ENCODE assay signal across 8 cellular contexts in the genomic region with DNA sequence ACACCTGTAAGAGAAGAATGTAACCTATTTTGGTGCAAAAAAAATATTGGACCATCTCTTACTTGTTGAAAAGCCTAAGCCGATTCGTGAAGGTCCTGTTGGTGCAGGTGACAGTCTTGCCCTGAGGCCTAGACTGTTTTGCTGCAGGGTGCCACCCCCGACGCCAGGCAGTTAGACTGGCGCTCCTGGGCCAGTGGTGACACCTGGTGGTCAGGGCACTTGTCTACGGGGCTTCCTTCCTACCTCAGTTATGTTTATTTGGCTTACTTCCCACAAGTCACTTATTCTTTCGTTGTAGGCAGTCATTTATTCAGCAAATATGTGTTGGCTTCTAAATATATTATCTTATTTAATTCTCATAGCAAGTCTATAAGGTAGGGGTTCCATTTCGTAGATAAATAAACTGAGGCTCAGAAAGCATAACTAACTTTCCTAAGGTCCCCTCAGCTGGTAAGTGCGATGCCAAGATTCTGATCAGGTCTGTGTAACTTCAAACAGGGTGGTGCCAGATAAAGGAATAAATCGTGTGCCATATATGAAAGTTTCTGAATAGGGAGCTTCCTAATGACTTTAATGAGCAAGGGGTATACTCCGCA. TPM values are rescaled to one million over a fixed set of nuclear protein-coding genes. Genes with fewer than 3 reads are reported as not detected.
DNase-seq lines count a peak whose midpoint lies in the region; ATAC-seq and TF ChIP-seq lines count a peak whose summit lies in the region.

No MANE protein-coding gene starts in this region.

- peak; percentile 37 for DNase-seq in G401 (ENCODE audit: low spot score)
- peak; percentile 53 for DNase-seq in KG1 (lab: John Stamatoyannopoulos, UW)
- peak; percentile 58 for DNase-seq in SK-N-DZ (ENCODE audit: low spot score)
- peak; percentile 84 for DNase-seq in activated gamma-delta T cell treated with Interleukin-2 at 50 U/mL for 16 hours
- DNase-seq in left ventricle myocardium inferior: peak; percentile 38
- DNase-seq in stimulated activated CD4-positive, alpha-beta T cell treated with anti-CD3 and anti-CD28 coated beads, Interleukin-12 subunit alpha, Interleukin-12 subunit beta, amount 100 ng/mL, for 48 hours (ENCODE audit: low read depth in 2 of 3, low spot score in 1 of 3): peak; percentile 70 to 72 (median 71)
- DNase-seq in hepatic stellate cell (ENCODE audit: low spot score): no peak

- H3K4me1 ChIP-seq in left ventricle myocardium inferior: peaks cover 26% of the 10 kb centered on the region

- H3K4me3 ChIP-seq in left ventricle myocardium inferior: peak overlapping the region; percentile 78

- no peaks in the 10 kb centered on the region for H3K9me3 ChIP-seq in left ventricle myocardium inferior (replicated peaks)

- peak; percentile 46 for ATAC-seq in GM21723 (IDR thresholded peaks at IDR 0.05; ENCODE audit: unreplicated experiment)

- in situ Hi-C loops in G401 (cut with HindIII; ENCODE audit: low sequenced_read_pairs): no loop called here

- H3K36me3 ChIP-seq in left ventricle myocardium inferior: no peaks in the 10 kb centered on the region

- H3K27me3 ChIP-seq in left ventricle myocardium inferior (ENCODE audit: low read depth): no peaks in the 10 kb centered on the region

- peak; percentile 41 for TF ChIP-seq CTCF in left ventricle myocardium inferior (IDR thresholded peaks at IDR 0.05; ENCODE audit: borderline replicate concordance)

- intact Hi-C loops in left ventricle myocardium inferior (cut with micrococcal nuclease): no loop called here

- no peak overlapping the region for H3K27ac ChIP-seq in left ventricle myocardium inferior (replicated peaks)

RNA-seq across cellular contexts. Expression of a gene that starts 1.9 kb away (rescaled TPM):
- 14.7 and 16.5 TPM in 2 replicates for total RNA-seq in G401 (2014; rRNA removed; shearing (Covaris generic))
- polyA plus RNA-seq in SK-N-DZ (2014; cell fraction: cytosol; rRNA removed): 21.6 and 22.8 TPM in 2 replicates
- 14.4 and 21.0 TPM in 2 replicates for polyA plus RNA-seq in SK-N-DZ (2014; cell fraction: nucleus; rRNA removed)
- total RNA-seq in left ventricle myocardium inferior: 7.5 TPM
